Comparison of ENCODE assay signal across 20 cellular contexts in the genomic region with DNA sequence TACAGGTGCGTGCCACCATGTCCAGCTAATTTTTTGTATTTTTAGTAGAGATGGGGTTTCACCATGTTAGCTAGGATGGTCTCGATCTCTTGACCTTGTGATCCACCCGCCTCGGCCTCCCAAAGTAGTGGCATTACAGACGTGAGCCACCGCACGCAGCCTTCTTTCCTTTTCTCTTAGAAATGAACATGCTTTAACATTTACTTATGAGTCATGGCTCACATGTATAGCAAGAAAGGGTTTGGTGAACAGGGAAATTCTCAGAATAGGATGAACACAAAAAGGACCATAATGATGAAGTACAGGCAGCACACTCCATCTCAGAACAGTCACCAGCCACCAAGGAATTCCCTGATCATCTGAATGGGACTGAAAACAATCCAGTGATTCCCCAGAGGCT.
"Had no signal": no experiment of that assay in that cellular context is flagged by ENCODE, and none has a peak within 500 bp of the region (broad histone marks: within the 10 kb centered on the region; RNA-seq: fewer than 3 reads in every experiment).

No MANE protein-coding gene starts in this region.

- H3K36me3 ChIP-seq: lower lobe of right lung, sigmoid colon, SJCRH30, upper lobe of left lung had no signal

- H3K4me3 Mint-ChIP-seq: activated naive CD4-positive, alpha-beta T cell treated with anti-CD3 and anti-CD28 coated beads, Interleukin-2, amount 50 U/mL, for 24 hours; dendritic cell treated with granulocyte-macrophage colony-stimulating factor and Interleukin-4, amounts not matched to agents 40 ng/mL and 50 ng/mL, for 4 days; immature natural killer cell; neural crest cell; T-cell had no signal

- H3K27me3 ChIP-seq: body of pancreas, sigmoid colon, SJCRH30, upper lobe of left lung had no signal

- H3K4me1 Mint-ChIP-seq: activated naive CD4-positive, alpha-beta T cell treated with anti-CD3 and anti-CD28 coated beads, Interleukin-2, amount 50 U/mL, for 24 hours; immature natural killer cell; neural crest cell; T-cell had no signal

- H3K9me3 Mint-ChIP-seq: activated naive CD4-positive, alpha-beta T cell treated with anti-CD3 and anti-CD28 coated beads, Interleukin-2, amount 50 U/mL, for 24 hours; dendritic cell treated with granulocyte-macrophage colony-stimulating factor and Interleukin-4, amounts not matched to agents 40 ng/mL and 50 ng/mL, for 4 days; immature natural killer cell; T-cell had no signal

- DNase-seq: activated CD8-positive, alpha-beta memory T cell treated with anti-CD3 and anti-CD28 coated beads, Interleukin-2, amount 50 U/mL, for 4 hours; activated gamma-delta T cell treated with Interleukin-2 at 50 U/mL for 16 hours; anterior cingulate cortex; body of pancreas; effector CD4-positive, alpha-beta T cell; foreskin melanocyte; immature natural killer cell; lower lobe of right lung; mesendoderm; mucosa of descending colon; sigmoid colon; SJCRH30; stimulated activated CD4-positive, alpha-beta T cell treated with anti-CD3 and anti-CD28 coated beads, Interleukin-4, amount 100 ng/mL, for 24 hours; stimulated activated naive CD8-positive, alpha-beta T cell treated with anti-CD3 and anti-CD28 coated beads, Interleukin-15, Interleukin-2, amounts not matched to agents 100 U/mL and 50 U/mL, for 24 hours; T-cell; T-helper 9 cell; upper lobe of left lung had no signal

- H3K36me3 Mint-ChIP-seq: activated naive CD4-positive, alpha-beta T cell treated with anti-CD3 and anti-CD28 coated beads, Interleukin-2, amount 50 U/mL, for 24 hours; immature natural killer cell; T-cell had no signal

- H3K27ac Mint-ChIP-seq: activated naive CD4-positive, alpha-beta T cell treated with anti-CD3 and anti-CD28 coated beads, Interleukin-2, amount 50 U/mL, for 24 hours; dendritic cell treated with granulocyte-macrophage colony-stimulating factor and Interleukin-4, amounts not matched to agents 40 ng/mL and 50 ng/mL, for 4 days; immature natural killer cell; T-cell had no signal

- H3K27me3 Mint-ChIP-seq: dendritic cell treated with granulocyte-macrophage colony-stimulating factor and Interleukin-4, amounts not matched to agents 40 ng/mL and 50 ng/mL, for 4 days had no signal

- H3K4me3 ChIP-seq: body of pancreas, lower lobe of right lung, mucosa of descending colon, sigmoid colon, SJCRH30, upper lobe of left lung had no signal
